ENCODE assay signal across 28 cellular contexts in the genomic region with DNA sequence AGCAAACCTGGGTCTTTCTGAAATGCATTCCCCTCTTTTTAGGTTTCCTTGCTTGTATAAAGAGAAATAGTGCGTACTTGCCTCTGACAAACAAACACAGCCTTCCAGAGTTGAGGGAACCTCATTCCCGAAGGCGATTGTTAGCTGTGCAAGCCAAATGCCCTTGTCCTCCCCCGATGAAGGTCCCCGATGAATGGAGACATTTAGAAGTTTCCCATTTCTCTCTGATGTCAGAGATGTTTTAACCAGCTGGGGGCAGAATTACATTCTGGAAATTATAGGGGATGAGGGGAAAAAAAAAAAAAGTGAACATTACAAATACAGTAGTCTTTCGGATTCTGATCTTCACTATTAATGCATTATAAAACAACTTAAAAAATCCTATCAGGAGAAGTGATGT.
A peak's percentile ranks its signal among the peaks of the same experiment; 100 is the strongest.
DNase-seq lines count a peak whose midpoint lies in the region; ATAC-seq, FAIRE-seq and TF ChIP-seq lines count a peak whose summit lies in the region.
"Had no signal": no experiment of that assay in that cellular context is flagged by ENCODE, and none has a peak within 500 bp of the region (broad histone marks: within the 10 kb centered on the region; RNA-seq: fewer than 3 reads in every experiment).

No MANE protein-coding gene starts in this region.

- peak overlapping the region; percentile 72 for H2AFZ ChIP-seq in GM23338

- peaks cover 13% of the 10 kb centered on the region for H3K9me3 Mint-ChIP-seq in GM23338

- no peak overlapping the region for H3K27ac ChIP-seq in GM23338 (ENCODE audit: low read depth)
- H3K27ac ChIP-seq in foreskin keratinocyte, result no peak overlapping the region
- H3K27ac ChIP-seq: adrenal gland, skin epidermis had no signal

- H4K20me1 ChIP-seq in GM23338 (replicated peaks; ENCODE audit: insufficient read depth), result no peaks in the 10 kb centered on the region

- intact Hi-C loops in sciatic nerve (cut with DNase I), result no loop called here

- DNase-seq in GM23338 (ENCODE audit: low spot score) (no peak), SK-MEL-5 (ENCODE audit: low read depth, low spot score) (peak; percentile 63), foreskin keratinocyte (no peak), urothelium cell line (ENCODE audit: low spot score) (peak; percentile 11), GM19240 (ENCODE audit: insufficient read length, low spot score) (no peak), sciatic nerve (ENCODE audit: low spot score) (no peak), HAP-1 (ENCODE audit: low spot score in 2 of 2) (no peak)
- DNase-seq: activated CD8-positive, alpha-beta T cell treated with anti-CD3 and anti-CD28 coated beads, Interleukin-2, amount 10 ng/mL, durations not matched to agents 7 days and 5 days; activated gamma-delta T cell treated with Interleukin-2 at 50 U/mL for 16 hours; activated T-cell treated with anti-CD3 and anti-CD28 coated beads, Interleukin-2, amount 50 U/mL, for 1 hour; adrenal gland; BE2C; Caco-2; cortex of kidney; EL; GOT3; immature natural killer cell; IMR-90; mucosa of descending colon; NCI-H1417 treated with DMSO at 0.1 percent for 48 hours; NCI-H2171 treated with DMSO at 0.1 percent for 48 hours; NCI-H524 treated with DMSO at 0.1 percent for 48 hours; stimulated activated CD4-positive, alpha-beta T cell treated with anti-CD3 and anti-CD28 coated beads, Interleukin-1b, Interleukin-23, amount 100 ng/mL, for 48 hours had no signal

- TF ChIP-seq CTCF in GM23338 (conservative IDR thresholded peaks at IDR 0.05; ENCODE audit: low read depth in 2 of 2) (0 out of 4 replicates have a peak, but pooled peaks of 1 of the 2 experiments have one; percentile 7), foreskin keratinocyte (conservative IDR thresholded peaks at IDR 0.05) (peak; percentile 36)

- FAIRE-seq in urothelium cell line (lab: Jason Lieb, UNC), result no peak
- FAIRE-seq: bronchial epithelial cell, endometrium had no signal

- ATAC-seq in GM23338 (no peak), foreskin keratinocyte (no peak), sciatic nerve (no peak)
- ATAC-seq: activated CD4-positive, CD25-positive, alpha-beta regulatory T cell treated with anti-CD3 and anti-CD28 coated beads, Interleukin-2, amount 50 U/mL, for 24 hours; activated CD8-positive, alpha-beta T cell treated with anti-CD3 and anti-CD28 coated beads, Interleukin-2, amount 10 ng/mL, durations not matched to agents 7 days and 5 days; mucosa of descending colon had no signal

- H3K9me3 ChIP-seq in HAP-1, result no peaks in the 10 kb centered on the region
- H3K9me3 ChIP-seq: adrenal gland, BE2C, Caco-2 had no signal

- no peak overlapping the region for H3K4me2 ChIP-seq in GM23338

- H3K36me3 ChIP-seq in GM23338 (ENCODE audit: insufficient read depth) (no peaks in the 10 kb centered on the region), HAP-1 (replicated peaks) (no peaks in the 10 kb centered on the region)
- H3K36me3 ChIP-seq: adrenal gland, BE2C had no signal

- no peaks in the 10 kb centered on the region for H3F3A ChIP-seq in GM23338 (replicated peaks; ENCODE audit: low read depth)

- no peaks in the 10 kb centered on the region; the same call in 1 of the 2 replicates for H3K9me2 ChIP-seq in GM23338 (ENCODE audit: insufficient read depth)

- H3K4me3 Mint-ChIP-seq in GM23338, result no peak overlapping the region
- H3K4me3 Mint-ChIP-seq: activated CD8-positive, alpha-beta T cell treated with anti-CD3 and anti-CD28 coated beads, Interleukin-2, amount 10 ng/mL, durations not matched to agents 7 days and 5 days; immature natural killer cell; neural crest cell had no signal

- in situ Hi-C loops in SK-MEL-5 (cut with HindIII; ENCODE audit: low pct_unique_long_range_greater_than_20kb, low sequenced_read_pairs) (no loop called here), HAP-1 (cut with MboI; ENCODE audit: low sequenced_read_pairs) (no loop called here)

- H3K79me2 ChIP-seq in GM23338 (replicated peaks; ENCODE audit: insufficient read depth), result no peaks in the 10 kb centered on the region

- H3K4me1 Mint-ChIP-seq in GM23338, result no peaks in the 10 kb centered on the region
- H3K4me1 Mint-ChIP-seq: immature natural killer cell had no signal

- H3K27me3 ChIP-seq in GM23338 (ENCODE audit: insufficient read depth), result no peaks in the 10 kb centered on the region
- H3K27me3 ChIP-seq in foreskin keratinocyte, result peaks cover 4% of the 10 kb centered on the region
- H3K27me3 ChIP-seq in HAP-1 (ENCODE audit: low read depth), result no peaks in the 10 kb centered on the region
- H3K27me3 ChIP-seq: adrenal gland, BE2C had no signal

- H3K4me3 ChIP-seq in GM23338, result no peak overlapping the region
- H3K4me3 ChIP-seq in HAP-1, result no peak overlapping the region
- H3K4me3 ChIP-seq: adrenal gland, mucosa of descending colon, skin epidermis had no signal

- peaks cover 10% of the 10 kb centered on the region for H3K36me3 Mint-ChIP-seq in GM23338 (ENCODE audit: low read depth)

- peaks cover 6% of the 10 kb centered on the region for H3K27me3 Mint-ChIP-seq in GM23338 (ENCODE audit: insufficient read depth, low read depth, poor library complexity)

- no peak overlapping the region for H3K27ac Mint-ChIP-seq in GM23338
- H3K27ac Mint-ChIP-seq: activated CD8-positive, alpha-beta T cell treated with anti-CD3 and anti-CD28 coated beads, Interleukin-2, amount 10 ng/mL, durations not matched to agents 7 days and 5 days; immature natural killer cell had no signal

- H3K4me1 ChIP-seq in GM23338 (ENCODE audit: insufficient read depth) (no peaks in the 10 kb centered on the region), foreskin keratinocyte (no peaks in the 10 kb centered on the region), HAP-1 (no peaks in the 10 kb centered on the region)
- H3K4me1 ChIP-seq: adrenal gland, BE2C, Caco-2 had no signal

TF ChIP-seq in GM23338, 12 proteins besides CTCF, POLR2A, EP300 and RAD21 (continues in another document):
- no peak for TF ChIP-seq REST (IDR thresholded peaks at IDR 0.05; ENCODE audit: unreplicated experiment)
- TF ChIP-seq, protein P1, sequence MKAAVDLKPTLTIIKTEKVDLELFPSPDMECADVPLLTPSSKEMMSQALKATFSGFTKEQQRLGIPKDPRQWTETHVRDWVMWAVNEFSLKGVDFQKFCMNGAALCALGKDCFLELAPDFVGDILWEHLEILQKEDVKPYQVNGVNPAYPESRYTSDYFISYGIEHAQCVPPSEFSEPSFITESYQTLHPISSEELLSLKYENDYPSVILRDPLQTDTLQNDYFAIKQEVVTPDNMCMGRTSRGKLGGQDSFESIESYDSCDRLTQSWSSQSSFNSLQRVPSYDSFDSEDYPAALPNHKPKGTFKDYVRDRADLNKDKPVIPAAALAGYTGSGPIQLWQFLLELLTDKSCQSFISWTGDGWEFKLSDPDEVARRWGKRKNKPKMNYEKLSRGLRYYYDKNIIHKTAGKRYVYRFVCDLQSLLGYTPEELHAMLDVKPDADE (IDR thresholded peaks at IDR 0.05), result no peak
- TF ChIP-seq POLR2AphosphoS5 (IDR thresholded peaks at IDR 0.05; ENCODE audit: low read depth), result no peak
- TF ChIP-seq JUNB (IDR thresholded peaks at IDR 0.05; ENCODE audit: unreplicated experiment), result no peak
- no peak for TF ChIP-seq EZH2 (IDR thresholded peaks at IDR 0.05; ENCODE audit: low read depth, unreplicated experiment)
- no peak for TF ChIP-seq EZH2phosphoT487 (IDR thresholded peaks at IDR 0.05; ENCODE audit: unreplicated experiment)
- TF ChIP-seq STAT1 (IDR thresholded peaks at IDR 0.05; ENCODE audit: unreplicated experiment), result no peak

Comparison
In these comparisons a context has a peak if more than half of its experiments do, and no peak if none do; other contexts are left out.
1. DNase-seq: peak in SK-MEL-5 (single experiment) and urothelium cell line (single experiment); none in GM23338 (single experiment), foreskin keratinocyte (0 of 2), GM19240 (single experiment), sciatic nerve (single experiment) and HAP-1 (0 of 2).